In genomic region chr3:186806173-186807055, GRCh38 we compare ENCODE assay signal across 8 cellular contexts. TPM values are rescaled to one million over a fixed set of nuclear protein-coding genes. Genes with fewer than 3 reads are reported as not detected.
DNase-seq lines count a peak whose midpoint lies in the region; ATAC-seq and TF ChIP-seq lines count a peak whose summit lies in the region.

TSS of gene RFC4 (minus strand) at chr3:186806482. CDS start at chr3:186804713, 1,769 bp downstream.

- no peak for TF ChIP-seq CTCF in AG09309 (IDR thresholded peaks at IDR 0.05; ENCODE audit: control insufficient read depth, insufficient read depth, low read depth, low read length, missing control alignments)
- TF ChIP-seq CTCF in chondrocyte (IDR thresholded peaks at IDR 0.05), result no peak

- H3K4me3 ChIP-seq in AG09309 (ENCODE audit: control insufficient read depth, low read depth, low read length), result peak within 1 kb of the TSS; percentile 78

- H3K4me3 Mint-ChIP-seq in chondrocyte (ENCODE audit: unreplicated experiment), result peak within 1 kb of the TSS; percentile 88

- peak; percentile 90 for ATAC-seq in GM19035 (IDR thresholded peaks at IDR 0.05; ENCODE audit: unreplicated experiment)
- peak; percentile 95 for ATAC-seq in HG03196 (IDR thresholded peaks at IDR 0.05; ENCODE audit: unreplicated experiment)

- peaks cover 2% of the 10 kb centered on the region for H3K36me3 Mint-ChIP-seq in chondrocyte (ENCODE audit: low read depth)

- no peaks in the 10 kb centered on the region for H3K9me3 Mint-ChIP-seq in chondrocyte (ENCODE audit: low read depth)

- peak within 1 kb of the TSS; percentile 83 for H3K27ac Mint-ChIP-seq in chondrocyte (ENCODE audit: unreplicated experiment)

- H3K27me3 Mint-ChIP-seq in chondrocyte (ENCODE audit: low read depth), result no peaks in the 10 kb centered on the region

- peaks cover 15% of the 10 kb centered on the region for H3K4me1 Mint-ChIP-seq in chondrocyte (ENCODE audit: low read depth)

- DNase-seq in AG09309 (ENCODE audit: low read depth) (no peak), NCI-H446 (lab: John Stamatoyannopoulos, UW) (peak; percentile 72 to 87), chondrocyte (ENCODE audit: low spot score) (no peak), kidney tubule cell (ENCODE audit: low spot score) (peak; percentile 82)
- peak; percentile 76 for DNase-seq in activated CD4-positive, alpha-beta T cell treated with anti-CD3 and anti-CD28 coated beads for 1 hour
- peak; percentile 41 to 77 for DNase-seq in stimulated activated CD4-positive, alpha-beta T cell treated with anti-CD3 and anti-CD28 coated beads, Interleukin-1b, Interleukin-23, amount 100 ng/mL, for 1 hour (ENCODE audit: low read depth in 2 of 2)

RNA-seq across cellular contexts. Expression of gene RFC4, which starts in this region (rescaled TPM):
- 12.4 to 24.2 TPM (median 15.8 TPM) in 3 replicates for total RNA-seq in chondrocyte

Comparison
In these comparisons a context has a peak if more than half of its experiments do, and no peak if none do; other contexts are left out.
1. DNase-seq: peak in NCI-H446 (2 of 2), activated CD4-positive, alpha-beta T cell treated with anti-CD3 and anti-CD28 coated beads for 1 hour (single experiment), kidney tubule cell (single experiment) and stimulated activated CD4-positive, alpha-beta T cell treated with anti-CD3 and anti-CD28 coated beads, Interleukin-1b, Interleukin-23, amount 100 ng/mL, for 1 hour (2 of 2); none in AG09309 (single experiment) and chondrocyte (single experiment).